Comparison of ENCODE assay signal across 1 cellular context in the genomic region with DNA sequence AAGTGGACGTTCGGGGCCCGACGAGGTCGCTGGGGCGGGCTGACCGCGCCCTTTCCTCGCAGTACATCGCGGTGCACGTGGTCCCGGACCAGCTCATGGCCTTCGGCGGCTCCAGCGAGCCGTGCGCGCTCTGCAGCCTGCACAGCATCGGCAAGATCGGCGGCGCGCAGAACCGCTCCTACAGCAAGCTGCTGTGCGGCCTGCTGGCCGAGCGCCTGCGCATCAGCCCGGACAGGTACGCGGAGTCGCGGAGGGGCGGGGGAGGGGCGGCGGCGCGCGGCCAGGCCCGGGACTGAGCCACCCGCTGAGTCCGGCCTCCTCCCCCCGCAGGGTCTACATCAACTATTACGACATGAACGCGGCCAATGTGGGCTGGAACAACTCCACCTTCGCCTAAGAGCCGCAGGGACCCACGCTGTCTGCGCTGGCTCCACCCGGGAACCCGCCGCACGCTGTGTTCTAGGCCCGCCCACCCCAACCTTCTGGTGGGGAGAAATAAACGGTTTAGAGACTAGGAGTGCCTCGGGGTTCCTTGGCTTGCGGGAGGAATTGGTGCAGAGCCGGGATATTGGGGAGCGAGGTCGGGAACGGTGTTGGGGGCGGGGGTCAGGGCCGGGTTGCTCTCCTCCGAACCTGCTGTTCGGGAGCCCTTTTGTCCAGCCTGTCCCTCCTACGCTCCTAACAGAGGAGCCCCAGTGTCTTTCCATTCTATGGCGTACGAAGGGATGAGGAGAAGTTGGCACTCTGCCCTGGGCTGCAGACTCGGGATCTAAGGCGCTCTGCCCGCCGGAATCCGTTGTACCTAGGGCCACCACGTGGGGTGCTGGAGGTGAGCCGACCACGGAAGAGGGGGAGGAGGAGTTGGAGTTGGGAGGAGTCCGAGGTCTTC.
TF ChIP-seq lines count a peak whose summit lies in the region.

No MANE protein-coding gene starts in this region.

TF ChIP-seq in endothelial cell of umbilical vein, 7 proteins besides CTCF, POLR2A, EP300 and RAD21 (continued from another document):
- TF ChIP-seq, protein P1, sequence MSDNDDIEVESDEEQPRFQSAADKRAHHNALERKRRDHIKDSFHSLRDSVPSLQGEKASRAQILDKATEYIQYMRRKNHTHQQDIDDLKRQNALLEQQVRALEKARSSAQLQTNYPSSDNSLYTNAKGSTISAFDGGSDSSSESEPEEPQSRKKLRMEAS (IDR thresholded peaks at IDR 0.05; ENCODE audit: insufficient read depth, insufficient read length): peak; percentile 80
- TF ChIP-seq MYC (IDR thresholded peaks at IDR 0.05; ENCODE audit: low read depth, low read length): no peak
